Comparison of ENCODE assay signal across 30 cellular contexts in genomic region chr9:14593406-14593805, GRCh38.
"Had no signal": no experiment of that assay in that cellular context is flagged by ENCODE, and none has a peak within 500 bp of the region (broad histone marks: within the 10 kb centered on the region; RNA-seq: fewer than 3 reads in every experiment).

No MANE protein-coding gene starts in this region.

- H3K9me3 ChIP-seq: Peyer's patch, SJCRH30 had no signal

- H3K4me3 ChIP-seq: cardiac muscle cell, MG63, Peyer's patch, SJCRH30 had no signal

- ATAC-seq: activated CD4-positive, CD25-positive, alpha-beta regulatory T cell treated with anti-CD3 and anti-CD28 coated beads, Interleukin-2, amount 50 U/mL, for 24 hours; activated CD8-positive, alpha-beta T cell treated with anti-CD3 and anti-CD28 coated beads, Interleukin-2, amount 10 ng/mL, durations not matched to agents 7 days and 5 days had no signal

- DNase-seq: activated CD4-positive, alpha-beta T cell treated with anti-CD3 and anti-CD28 coated beads for 4 hours; activated CD8-positive, alpha-beta memory T cell treated with anti-CD3 and anti-CD28 coated beads, Interleukin-2, amount 50 U/mL, for 48 hours; activated CD8-positive, alpha-beta T cell treated with anti-CD3 and anti-CD28 coated beads, Interleukin-2, amount 10 ng/mL, durations not matched to agents 7 days and 5 days; activated effector memory CD4-positive, alpha-beta T cell treated with anti-CD3 and anti-CD28 coated beads, Interleukin-2, amount 50 U/mL, for 16 hours; activated naive CD4-positive, alpha-beta T cell treated with anti-CD3 and anti-CD28 coated beads for 36 hours; activated T-cell treated with anti-CD3 and anti-CD28 coated beads, Interleukin-2, amount 50 U/mL, for 1 hour; amygdala; MG63; MV-4-11; NCI-H1092 treated with DMSO at 0.1 percent for 48 hours; NCI-H1417 treated with DMSO at 0.1 percent for 48 hours; NCI-H1694; NCI-H2029; NCI-H2107; NCI-H2171 treated with DMSO at 0.1 percent for 48 hours; NCI-H226; NCI-H526; NCI-H774; Peyer's patch; Right ventricle myocardium superior; SJCRH30; SK-N-SH; T-helper 1 cell; WERI-Rb-1 had no signal

- H3K4me2 ChIP-seq: SK-N-SH had no signal

- H3K27me3 Mint-ChIP-seq: activated naive CD8-positive, alpha-beta T cell; brain had no signal

- H3K27ac Mint-ChIP-seq: activated CD8-positive, alpha-beta T cell treated with anti-CD3 and anti-CD28 coated beads, Interleukin-2, amount 10 ng/mL, durations not matched to agents 7 days and 5 days; activated naive CD4-positive, alpha-beta T cell treated with anti-CD3 and anti-CD28 coated beads for 36 hours; activated naive CD8-positive, alpha-beta T cell; activated T-helper 1 cell treated with anti-CD3 and anti-CD28 coated beads, Interleukin-12 subunit alpha, Interleukin-12 subunit beta, Interleukin-2, Interleukin-4 antibody, amounts not matched to agents 30 ng/mL and 10 ng/mL and 1 ng/mL, durations not matched to agents 14 hours and 24 hours and 36 hours; brain had no signal

- H3K27ac ChIP-seq: cardiac muscle cell, Peyer's patch, RWPE1, SJCRH30, WERI-Rb-1 had no signal

- H3K4me3 Mint-ChIP-seq: activated CD8-positive, alpha-beta T cell treated with anti-CD3 and anti-CD28 coated beads, Interleukin-2, amount 10 ng/mL, durations not matched to agents 7 days and 5 days; activated naive CD4-positive, alpha-beta T cell treated with anti-CD3 and anti-CD28 coated beads for 36 hours; activated naive CD8-positive, alpha-beta T cell; activated T-helper 1 cell treated with anti-CD3 and anti-CD28 coated beads, Interleukin-12 subunit alpha, Interleukin-12 subunit beta, Interleukin-2, Interleukin-4 antibody, amounts not matched to agents 30 ng/mL and 10 ng/mL and 1 ng/mL, durations not matched to agents 14 hours and 24 hours and 36 hours; brain had no signal

- H3K4me1 ChIP-seq: Peyer's patch, SJCRH30 had no signal

- H3K4me1 Mint-ChIP-seq: brain had no signal

- H3K27me3 ChIP-seq: cardiac muscle cell, MG63, Peyer's patch, SJCRH30 had no signal

- H3K36me3 ChIP-seq: SJCRH30, WERI-Rb-1 had no signal
